Comparison of ENCODE assay signal across 8 cellular contexts in genomic region chr6:34792605-34793500, GRCh38. TPM values are rescaled to one million over a fixed set of nuclear protein-coding genes. Genes with fewer than 3 reads are reported as not detected.
A peak's percentile ranks its signal among the peaks of the same experiment; 100 is the strongest.
DNase-seq lines count a peak whose midpoint lies in the region; ATAC-seq and TF ChIP-seq lines count a peak whose summit lies in the region.

No MANE protein-coding gene starts in this region.

- peak overlapping the region; percentile 77 for H3K27ac Mint-ChIP-seq in WTC11

- intact Hi-C loops in esophagus squamous epithelium (cut with DNase I): no loop called here

- H3K4me3 ChIP-seq in MG63 (peak overlapping the region; percentile 82), esophagus squamous epithelium (peak overlapping the region; percentile 67 to 94 (median 77)), muscle layer of colon (ENCODE audit: low read depth in 1 of 2, low read length in 2 of 2) (peak overlapping the region; percentile 69 to 89)

- POLR2A ChIA-PET in WTC11 (lab: Charles Lee): interaction anchor here (1.3 to 3.0 kb wide), 3 partner anchors 11 to 95 kb away, joined by 4 to 24 read pairs (median 5); partner anchors contain the start of genes ANKS1A, SNRPC and TAF11

- peak; percentile 20 for ATAC-seq in GM19035 (IDR thresholded peaks at IDR 0.05; ENCODE audit: unreplicated experiment)
- ATAC-seq in WTC11: peak; percentile 19
- ATAC-seq in HG02973 (IDR thresholded peaks at IDR 0.05; ENCODE audit: unreplicated experiment): no peak
- no peak for ATAC-seq in activated CD4-positive, CD25-positive, alpha-beta regulatory T cell treated with anti-CD3 and anti-CD28 coated beads, Interleukin-2, amount 50 U/mL, for 24 hours

- CTCF ChIA-PET in WTC11 (lab: Charles Lee): interaction anchor here (0.6 kb wide), 1 partner anchor 135 kb away, joined by 5 read pairs; no protein-coding TSS in a partner anchor

- H3K27me3 ChIP-seq in MG63 (no peaks in the 10 kb centered on the region), esophagus squamous epithelium (no peaks in the 10 kb centered on the region), muscle layer of colon (ENCODE audit: control insufficient read depth in 1 of 2, insufficient read depth in 2 of 2, low read length in 2 of 2) (no peaks in the 10 kb centered on the region)

- no peak for TF ChIP-seq POLR2A in esophagus squamous epithelium (IDR thresholded peaks at IDR 0.05)

- peaks cover 21% of the 10 kb centered on the region for H3K4me1 Mint-ChIP-seq in WTC11

- H3K9me3 ChIP-seq in MG63 (no peaks in the 10 kb centered on the region), esophagus squamous epithelium (no peaks in the 10 kb centered on the region), muscle layer of colon (ENCODE audit: low read length) (no peaks in the 10 kb centered on the region)

- peaks cover 6 to 25% (median 13%) of the 10 kb centered on the region in 3 donors for H3K4me1 ChIP-seq in esophagus squamous epithelium
- H3K4me1 ChIP-seq in muscle layer of colon (ENCODE audit: insufficient read depth, low read length): peaks cover 13% of the 10 kb centered on the region

- peak overlapping the region; percentile 87 for H3K4me3 Mint-ChIP-seq in WTC11

- peaks cover 5% of the 10 kb centered on the region for H3K9me3 Mint-ChIP-seq in WTC11

- H3K27me3 Mint-ChIP-seq in WTC11 (ENCODE audit: low read depth): no peaks in the 10 kb centered on the region

- WGBS in esophagus squamous epithelium, 2 donors: 11 to 18% methylated on average over 20 of the region's 20 CpGs

- H3K36me3 Mint-ChIP-seq in WTC11: no peaks in the 10 kb centered on the region

- H3K36me3 ChIP-seq in MG63 (peaks cover 16% of the 10 kb centered on the region), esophagus squamous epithelium (no peaks in the 10 kb centered on the region), muscle layer of colon (ENCODE audit: insufficient read depth, low read length) (no peaks in the 10 kb centered on the region)

- H3K27ac ChIP-seq in C4-2B: peak overlapping the region; percentile 92
- peak overlapping the region; percentile 84 to 96 (median 90) for H3K27ac ChIP-seq in esophagus squamous epithelium
- H3K27ac ChIP-seq in muscle layer of colon (ENCODE audit: low read depth, low read length): peak overlapping the region; percentile 71

- peak overlapping the region; percentile 77 for H3K9ac ChIP-seq in muscle layer of colon (ENCODE audit: low read length)

- DNase-seq in MG63 (peak; percentile 83), WTC11 (ENCODE audit: low spot score) (peak; percentile 25), esophagus squamous epithelium (lab: John Stamatoyannopoulos, UW) (no peak)

- no peak for TF ChIP-seq CTCF in C4-2B (conservative IDR thresholded peaks at IDR 0.05)
- TF ChIP-seq CTCF in WTC11 (IDR thresholded peaks at IDR 0.05): no peak
- TF ChIP-seq CTCF in esophagus squamous epithelium (IDR thresholded peaks at IDR 0.05): no peak

TF ChIP-seq in WTC11, 78 proteins besides CTCF, POLR2A, EP300 and RAD21:
- TF ChIP-seq GABPB1 (CRISPR knock-in tag; IDR thresholded peaks at IDR 0.05) (peak; percentile 96), ESRRA (CRISPR knock-in tag; IDR thresholded peaks at IDR 0.05; ENCODE audit: borderline replicate concordance) (no peak)

RNA-seq across cellular contexts. Expression of gene BLTP3A, which starts 1.0 kb away (rescaled TPM):
- 19.2 and 25.0 TPM in 2 replicates for total RNA-seq in MG63 (2014; rRNA removed; shearing (Covaris generic); ENCODE audit: low replicate concordance)
- 17.2 to 18.7 TPM (median 17.8 TPM) in 3 replicates for total RNA-seq in WTC11 (2021)
- total RNA-seq in esophagus squamous epithelium: 1 to 10 TPM; 7.0 to 8.2 (median 7.5) TPM

RNA-seq across cellular contexts. Expression of gene SNRPC, which starts 35.5 kb away (rescaled TPM):
- 601 and 1,316 TPM in 2 replicates for total RNA-seq in MG63 (2014; rRNA removed; shearing (Covaris generic); ENCODE audit: low replicate concordance)
- 182 to 194 TPM (median 191 TPM) in 3 replicates for total RNA-seq in WTC11 (2021)
- 10 to 100 TPM; 38.9 to 69.3 (median 62.5) TPM for total RNA-seq in esophagus squamous epithelium

Comparison
In these comparisons a context has a peak if more than half of its experiments do, and no peak if none do; other contexts are left out.
1. ATAC-seq: peak in GM19035 (single experiment) and WTC11 (single experiment); none in HG02973 (single experiment) and activated CD4-positive, CD25-positive, alpha-beta regulatory T cell treated with anti-CD3 and anti-CD28 coated beads, Interleukin-2, amount 50 U/mL, for 24 hours (0 of 2).
2. Peak in every context shown above with its lines, with median percentiles within 50 percentile points of each other: H3K27ac ChIP-seq and H3K4me3 ChIP-seq.